ENCODE assay signal across 32 cellular contexts in the genomic region with DNA sequence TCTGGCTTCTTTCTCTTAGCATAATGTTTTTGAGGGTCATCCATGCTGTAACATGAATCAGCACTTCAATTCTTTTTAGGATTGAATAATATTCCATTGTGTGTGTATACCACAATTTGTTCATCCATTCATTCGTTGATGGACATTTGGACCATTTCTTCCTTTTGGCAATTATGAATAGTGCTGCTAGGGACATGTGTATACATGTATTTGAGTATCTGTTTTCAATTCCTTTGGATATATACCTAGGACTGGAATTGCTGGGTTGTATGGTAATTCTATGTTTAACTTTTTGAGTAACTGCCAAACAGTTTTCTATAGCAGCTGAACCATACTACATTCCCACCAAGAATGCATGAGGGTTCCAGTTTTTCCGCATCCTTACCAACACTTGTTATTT. TPM values are rescaled to one million over a fixed set of nuclear protein-coding genes. Genes with fewer than 3 reads are reported as not detected.
DNase-seq lines count a peak whose midpoint lies in the region; ATAC-seq, FAIRE-seq and TF ChIP-seq lines count a peak whose summit lies in the region.
"Had no signal": no experiment of that assay in that cellular context is flagged by ENCODE, and none has a peak within 500 bp of the region (broad histone marks: within the 10 kb centered on the region; RNA-seq: fewer than 3 reads in every experiment).

No MANE protein-coding gene starts in this region.

- H3K4me3 Mint-ChIP-seq in activated CD4-positive, alpha-beta T cell treated with anti-CD3 and anti-CD28 coated beads for 36 hours: peak overlapping the region; percentile 26
- H3K4me3 Mint-ChIP-seq in activated T-helper 17 cell treated with anti-CD3 and anti-CD28 coated beads, Interleukin-2, amount 50 U/mL, for 72 hours: peak overlapping the region; percentile 63
- no peak overlapping the region for H3K4me3 Mint-ChIP-seq in nephron progenitor cell
- H3K4me3 Mint-ChIP-seq: CD4-positive, alpha-beta T cell; HFFc6 had no signal

- H3K27ac ChIP-seq in A549 (no peak overlapping the region), esophagus squamous epithelium (peak overlapping the region in 3 of 4 donors; percentile 43 to 66 (median 63))
- H3K27ac ChIP-seq: HL-60, neutrophil, thoracic aorta, vagina, WERI-Rb-1 had no signal

- TF ChIP-seq POLR2A in A549 (IDR thresholded peaks at IDR 0.05; ENCODE audit: low read length) (no peak), esophagus squamous epithelium (IDR thresholded peaks at IDR 0.05) (no peak)

- DNase-seq in activated CD4-positive, alpha-beta T cell treated with anti-CD3 and anti-CD28 coated beads for 36 hours: no peak
- no peak for DNase-seq in activated CD4-positive, alpha-beta T cell treated with anti-CD3 and anti-CD28 coated beads, Interleukin-2, amount 50 U/mL, for 4 hours
- DNase-seq in A549 (ENCODE audit: low read depth in 1 of 2, low spot score in 1 of 2): no peak
- DNase-seq in esophagus squamous epithelium (lab: John Stamatoyannopoulos, UW): no peak
- no peak for DNase-seq in SK-N-DZ (ENCODE audit: low spot score)
- no peak for DNase-seq in nephron progenitor cell
- DNase-seq: CD4-positive, alpha-beta T cell; cerebellar nuclear complex; glutamatergic neuron; HFFc6; Karpas-422; left ventricle myocardium superior; NCI-H146; NCI-H2107; NCI-H446; NCI-H774; SK-N-SH; stimulated activated CD4-positive, alpha-beta T cell treated with anti-CD3 and anti-CD28 coated beads, Interleukin-4, amount 100 ng/mL, for 4 hours; stimulated activated naive B cell treated with anti-CD40 and anti-IgM and Interleukin-4, amounts not matched to agents 10 μg/mL and 1 μg/mL and 100 μg/mL, for 72 hours; T-helper 9 cell; WERI-Rb-1 had no signal

- intact Hi-C loops in activated CD4-positive, alpha-beta T cell treated with anti-CD3 and anti-CD28 coated beads for 36 hours (cut with DNase I, micrococcal nuclease): loop anchor here in 1 of 2 experiments (5.0 kb wide), 1 partner anchor 53 kb away; no protein-coding TSS in a partner anchor
- intact Hi-C loops in esophagus squamous epithelium (cut with DNase I): no loop called here

- 93% methylated on average over 2 of the region's 2 CpGs for WGBS in A549 (ENCODE audit: missing lambda C conversion rate)
- WGBS in esophagus squamous epithelium, 2 donors: 47 to 55% methylated on average over 2 of the region's 2 CpGs

- no peak overlapping the region for H3K4me2 ChIP-seq in A549
- H3K4me2 ChIP-seq: SK-N-SH had no signal

- POLR2A ChIA-PET in activated CD4-positive, alpha-beta T cell treated with anti-CD3 and anti-CD28 coated beads for 36 hours (lab: Charles Lee): interaction anchor here (0.9 to 2.9 kb wide), 5 partner anchors 9 to 57 kb away, joined by 3 to 26 read pairs (median 5); no protein-coding TSS in a partner anchor
- POLR2A ChIA-PET in A549 (lab: Yijun Ruan, JAX): no interaction called here

- H3K36me3 Mint-ChIP-seq in activated CD4-positive, alpha-beta T cell treated with anti-CD3 and anti-CD28 coated beads for 36 hours (ENCODE audit: low read depth): peaks cover 11% of the 10 kb centered on the region
- peaks cover 50% of the 10 kb centered on the region for H3K36me3 Mint-ChIP-seq in activated T-helper 17 cell treated with anti-CD3 and anti-CD28 coated beads, Interleukin-2, amount 50 U/mL, for 72 hours (ENCODE audit: low read depth)
- peaks cover 30% of the 10 kb centered on the region for H3K36me3 Mint-ChIP-seq in nephron progenitor cell (ENCODE audit: low read depth)

- CTCF ChIA-PET in activated CD4-positive, alpha-beta T cell treated with anti-CD3 and anti-CD28 coated beads for 36 hours (lab: Charles Lee): interaction anchor here (0.6 to 4.5 kb wide), 15 partner anchors 9 to 405 kb away, joined by 3 to 31 read pairs (median 4); a partner anchor contains a TSS
- CTCF ChIA-PET in A549 (lab: Yijun Ruan, JAX): interaction anchor here (0.6 to 2.0 kb wide), 8 partner anchors 8 to 913 kb away, joined by 3 to 6 read pairs (median 3); no protein-coding TSS in a partner anchor

- H3K27me3 Mint-ChIP-seq in activated CD4-positive, alpha-beta T cell treated with anti-CD3 and anti-CD28 coated beads for 36 hours: no peaks in the 10 kb centered on the region
- no peaks in the 10 kb centered on the region for H3K27me3 Mint-ChIP-seq in activated T-helper 17 cell treated with anti-CD3 and anti-CD28 coated beads, Interleukin-2, amount 50 U/mL, for 72 hours
- H3K27me3 Mint-ChIP-seq in nephron progenitor cell (ENCODE audit: low read depth, poor library complexity): no peaks in the 10 kb centered on the region
- H3K27me3 Mint-ChIP-seq: CD4-positive, alpha-beta T cell; stimulated activated naive B cell treated with anti-CD40 and anti-IgM and Interleukin-4, amounts not matched to agents 10 μg/mL and 1 μg/mL and 100 μg/mL, for 72 hours had no signal

- ATAC-seq in activated CD4-positive, alpha-beta T cell treated with anti-CD3 and anti-CD28 coated beads for 36 hours: no peak
- ATAC-seq in A549 (no peak), GM21576 (IDR thresholded peaks at IDR 0.05; ENCODE audit: unreplicated experiment) (no peak)
- no peak for ATAC-seq in activated T-helper 17 cell treated with anti-CD3 and anti-CD28 coated beads, Interleukin-2, amount 50 U/mL, for 72 hours (replicated peaks)
- ATAC-seq: left ventricle myocardium superior, sciatic nerve had no signal

- H3K4me1 ChIP-seq in A549 (no peaks in the 10 kb centered on the region), esophagus squamous epithelium (peaks cover 29 to 71% (median 31%) of the 10 kb centered on the region in 3 donors)

- TF ChIP-seq CTCF in A549 (IDR thresholded peaks at IDR 0.05): no peak
- no peak for TF ChIP-seq CTCF in esophagus squamous epithelium (IDR thresholded peaks at IDR 0.05)
- no peak for TF ChIP-seq CTCF in nephron progenitor cell (IDR thresholded peaks at IDR 0.05)

- TF ChIP-seq EP300 in A549 (IDR thresholded peaks at IDR 0.05): no peak

- H3K9me3 Mint-ChIP-seq in activated CD4-positive, alpha-beta T cell treated with anti-CD3 and anti-CD28 coated beads for 36 hours (ENCODE audit: low read depth): no peaks in the 10 kb centered on the region
- H3K9me3 Mint-ChIP-seq in activated T-helper 17 cell treated with anti-CD3 and anti-CD28 coated beads, Interleukin-2, amount 50 U/mL, for 72 hours: no peaks in the 10 kb centered on the region
- H3K9me3 Mint-ChIP-seq in nephron progenitor cell: no peaks in the 10 kb centered on the region
- H3K9me3 Mint-ChIP-seq: CD4-positive, alpha-beta T cell; HFFc6; stimulated activated naive B cell treated with anti-CD40 and anti-IgM and Interleukin-4, amounts not matched to agents 10 μg/mL and 1 μg/mL and 100 μg/mL, for 72 hours had no signal

- peak overlapping the region; percentile 76 for H3K27ac Mint-ChIP-seq in activated CD4-positive, alpha-beta T cell treated with anti-CD3 and anti-CD28 coated beads for 36 hours
- peak overlapping the region; percentile 75 for H3K27ac Mint-ChIP-seq in activated T-helper 17 cell treated with anti-CD3 and anti-CD28 coated beads, Interleukin-2, amount 50 U/mL, for 72 hours
- no peak overlapping the region for H3K27ac Mint-ChIP-seq in nephron progenitor cell
- H3K27ac Mint-ChIP-seq: CD4-positive, alpha-beta T cell; HFFc6 had no signal

- H3K4me3 ChIP-seq in A549 (no peak overlapping the region), esophagus squamous epithelium (no peak overlapping the region)
- H3K4me3 ChIP-seq: thoracic aorta, vagina had no signal

- no peaks in the 10 kb centered on the region for H3K36me3 ChIP-seq in esophagus squamous epithelium
- H3K36me3 ChIP-seq: thoracic aorta, vagina had no signal

- H3K9me3 ChIP-seq in A549 (no peaks in the 10 kb centered on the region), esophagus squamous epithelium (no peaks in the 10 kb centered on the region)
- H3K9me3 ChIP-seq: neutrophil, SK-N-SH, thoracic aorta, vagina had no signal

- peaks cover 80% of the 10 kb centered on the region for H3K4me1 Mint-ChIP-seq in activated CD4-positive, alpha-beta T cell treated with anti-CD3 and anti-CD28 coated beads for 36 hours
- peaks cover 53% of the 10 kb centered on the region for H3K4me1 Mint-ChIP-seq in activated T-helper 17 cell treated with anti-CD3 and anti-CD28 coated beads, Interleukin-2, amount 50 U/mL, for 72 hours
- H3K4me1 Mint-ChIP-seq in nephron progenitor cell: peaks cover 42% of the 10 kb centered on the region

- FAIRE-seq in A549 (lab: Jason Lieb, UNC): peak; percentile 18

- no peaks in the 10 kb centered on the region for H3K27me3 ChIP-seq in esophagus squamous epithelium
- H3K27me3 ChIP-seq: neutrophil, vagina had no signal

- TF ChIP-seq RAD21 in A549 (conservative IDR thresholded peaks at IDR 0.05 in 1 of 2, IDR thresholded peaks at IDR 0.05 in 1 of 2): no peak

RNA-seq across cellular contexts. Expression of a gene that starts 39.2 kb away (rescaled TPM):
- 10 to 100 TPM; 33.1 to 37.5 TPM for total RNA-seq in activated CD4-positive, alpha-beta T cell treated with anti-CD3 and anti-CD28 coated beads for 36 hours
- polyA plus RNA-seq in A549 (2011; rRNA removed) (21.3 and 34.7 TPM in 2 replicates), A549 (2017; fragmentation: RNase III; extraction: RNeasy Plus Mini Kit Qiagen cat#74134 plus additional on column Dnase treatment) (20.4 to 22.2 TPM (median 22.1 TPM) in 3 replicates)
- polyA plus RNA-seq in A549 (2012; cell fraction: cytosol; rRNA removed): 11.0 and 14.2 TPM in 2 replicates
- 40.9 and 47.8 TPM in 2 replicates for polyA plus RNA-seq in A549 (2012; cell fraction: nucleus; rRNA removed)
- polyA minus RNA-seq in A549 (2011; rRNA and poly(A)+ RNA removed): 79.2 and 86.6 TPM in 2 replicates
- total RNA-seq in activated T-helper 17 cell treated with anti-CD3 and anti-CD28 coated beads, Interleukin-2, amount 50 U/mL, for 72 hours: 10 to 100 TPM; 28.5 to 38.9 TPM
- 10 to 100 TPM; 22.5 to 39.0 (median 28.6) TPM for total RNA-seq in esophagus squamous epithelium
- polyA plus RNA-seq in SK-N-DZ (2014; cell fraction: cytosol; rRNA removed): 18.3 and 22.6 TPM in 2 replicates
- 22.9 and 32.6 TPM in 2 replicates for polyA plus RNA-seq in SK-N-DZ (2014; cell fraction: nucleus; rRNA removed)

RNA-seq across cellular contexts. Expression of a gene that starts 43.2 kb away (rescaled TPM):
- total RNA-seq in activated CD4-positive, alpha-beta T cell treated with anti-CD3 and anti-CD28 coated beads for 36 hours: under 1 TPM; 0.66 to 0.81 TPM
- polyA plus RNA-seq in A549 (2011; rRNA removed): not detected in 2 replicates
- polyA plus RNA-seq in A549 (2012; cell fraction: cytosol; rRNA removed): 0.09 and 0.18 TPM in 2 replicates
- polyA plus RNA-seq in A549 (2012; cell fraction: nucleus; rRNA removed): 0.31 TPM in 1 of 2 replicates, not detected in the other
- 0.09 TPM in 1 of 3 replicates, not detected in the others for polyA plus RNA-seq in A549 (2017; fragmentation: RNase III; extraction: RNeasy Plus Mini Kit Qiagen cat#74134 plus additional on column Dnase treatment)
- polyA minus RNA-seq in A549 (2011; rRNA and poly(A)+ RNA removed): not detected in 2 replicates
- total RNA-seq in activated T-helper 17 cell treated with anti-CD3 and anti-CD28 coated beads, Interleukin-2, amount 50 U/mL, for 72 hours: under 1 TPM in 1 of 2 donors, not detected in 1; 0.17 TPM
- total RNA-seq in esophagus squamous epithelium: not detected
- not detected in 2 replicates for polyA plus RNA-seq in SK-N-DZ (2014; cell fraction: cytosol; rRNA removed)
- not detected in 2 replicates for polyA plus RNA-seq in SK-N-DZ (2014; cell fraction: nucleus; rRNA removed)
- total RNA-seq: A172; CD4-positive, alpha-beta T cell; Daoy; dermis microvascular lymphatic vessel endothelial cell; posterior vena cava; sciatic nerve; thoracic aorta; vagina had no signal
- polyA plus RNA-seq: SK-N-SH had no signal

RNA-seq across cellular contexts. Expression of a gene that starts 58.4 kb away (rescaled TPM):
- under 1 TPM in 1 of 2 experiments, not detected in 1; 0.14 TPM for total RNA-seq in activated CD4-positive, alpha-beta T cell treated with anti-CD3 and anti-CD28 coated beads for 36 hours
- polyA plus RNA-seq in A549 (2011; rRNA removed) (0.53 and 0.86 TPM in 2 replicates), A549 (2017; fragmentation: RNase III; extraction: RNeasy Plus Mini Kit Qiagen cat#74134 plus additional on column Dnase treatment) (0.22 to 0.41 TPM (median 0.30 TPM) in 3 replicates)
- 0.29 and 0.49 TPM in 2 replicates for polyA plus RNA-seq in A549 (2012; cell fraction: cytosol; rRNA removed)
- 0.31 and 0.45 TPM in 2 replicates for polyA plus RNA-seq in A549 (2012; cell fraction: nucleus; rRNA removed)
- polyA minus RNA-seq in A549 (2011; rRNA and poly(A)+ RNA removed): 0.39 and 0.74 TPM in 2 replicates
- total RNA-seq in activated T-helper 17 cell treated with anti-CD3 and anti-CD28 coated beads, Interleukin-2, amount 50 U/mL, for 72 hours: under 1 TPM; 0.24 to 0.32 TPM
- not detected for total RNA-seq in esophagus squamous epithelium
- polyA plus RNA-seq in SK-N-DZ (2014; cell fraction: cytosol; rRNA removed): 1.5 TPM in 1 of 2 replicates, not detected in the other
- 0.14 and 0.17 TPM in 2 replicates for polyA plus RNA-seq in SK-N-DZ (2014; cell fraction: nucleus; rRNA removed)
- total RNA-seq: A172; CD4-positive, alpha-beta T cell; dermis microvascular lymphatic vessel endothelial cell; left ventricle myocardium superior; sciatic nerve; thoracic aorta; vagina had no signal

Comparison
In these comparisons a context has a peak if more than half of its experiments do, and no peak if none do; other contexts are left out.
1. H3K27ac ChIP-seq: peak in esophagus squamous epithelium (3 of 4); none in A549 (0 of 2).